Comparison of ENCODE assay signal across 8 cellular contexts in the genomic region with DNA sequence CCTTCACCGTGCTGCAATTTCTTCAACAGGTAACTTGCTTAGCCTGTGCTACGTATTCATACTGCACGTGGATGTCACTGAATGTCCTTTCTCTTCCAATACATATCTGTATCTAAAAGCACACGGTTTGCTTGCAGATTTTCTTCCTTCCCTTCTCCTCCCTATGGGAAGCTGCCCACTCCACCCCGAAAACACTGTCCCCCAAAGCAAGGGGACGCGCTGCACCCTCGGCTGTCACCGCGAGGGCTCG. TPM values are rescaled to one million over a fixed set of nuclear protein-coding genes. Genes with fewer than 3 reads are reported as not detected.
DNase-seq lines count a peak whose midpoint lies in the region; ATAC-seq and TF ChIP-seq lines count a peak whose summit lies in the region.

No MANE protein-coding gene starts in this region.

- H3K4me3 ChIP-seq in PC-3 (ENCODE audit: low read length) (peak overlapping the region; percentile 79), endocrine pancreas (ENCODE audit: control insufficient read depth, insufficient read depth, low read length) (peak overlapping the region; percentile 92)

- H3K4me1 Mint-ChIP-seq in natural killer cell treated with Interleukin-12 subunit alpha and Interleukin-12 subunit beta and Interleukin-15 and Interleukin-18, amount 100 ng/mL, for 72 hours (ENCODE audit: low read depth in 2 of 2) = peaks cover 21 to 41% of the 10 kb centered on the region in 2 donors

- intact Hi-C loops in PC-3 (cut with micrococcal nuclease) = loop anchor here (2.0 kb wide), 1 partner anchor 38 kb away; no protein-coding TSS in a partner anchor

- peak overlapping the region; percentile 88 for H3K4me2 ChIP-seq in PC-3 (ENCODE audit: low read length)

- H3K9ac ChIP-seq in PC-3 (ENCODE audit: low read length) (peak overlapping the region; percentile 84), endocrine pancreas (ENCODE audit: control insufficient read depth, insufficient read depth, low read length) (peak overlapping the region; percentile 68)

- H3K79me2 ChIP-seq in PC-3 (ENCODE audit: low read length) = no peaks in the 10 kb centered on the region

- ATAC-seq in GM19438 (IDR thresholded peaks at IDR 0.05; ENCODE audit: low read depth, unreplicated experiment) (peak; percentile 10), HG03442 (IDR thresholded peaks at IDR 0.05; ENCODE audit: unreplicated experiment) (peak; percentile 4), PC-3 (peak; percentile 16), omental fat pad (ENCODE audit: low FRiP score) (no peak)
- ATAC-seq in natural killer cell treated with Interleukin-12 subunit alpha and Interleukin-12 subunit beta and Interleukin-15 and Interleukin-18, amount 100 ng/mL, for 72 hours = peak; percentile 1

- H3K36me3 Mint-ChIP-seq in natural killer cell treated with Interleukin-12 subunit alpha and Interleukin-12 subunit beta and Interleukin-15 and Interleukin-18, amount 100 ng/mL, for 72 hours = no peaks in the 10 kb centered on the region

- DNase-seq in DMS153 (lab: John Stamatoyannopoulos, UW) (peak; percentile 30), PC-3 (no peak), SK-N-DZ (ENCODE audit: low spot score) (no peak), omental fat pad (ENCODE audit: low spot score) (no peak)
- DNase-seq in natural killer cell treated with Interleukin-12 subunit alpha and Interleukin-12 subunit beta and Interleukin-15 and Interleukin-18, amount 100 ng/mL, for 72 hours (ENCODE audit: low spot score) = no peak

- H3K27me3 Mint-ChIP-seq in natural killer cell treated with Interleukin-12 subunit alpha and Interleukin-12 subunit beta and Interleukin-15 and Interleukin-18, amount 100 ng/mL, for 72 hours = no peaks in the 10 kb centered on the region

- peak overlapping the region; percentile 89 for H2AFZ ChIP-seq in PC-3 (ENCODE audit: low read length)

- no peak for TF ChIP-seq CTCF in PC-3 (conservative IDR thresholded peaks at IDR 0.05; ENCODE audit: low read depth, low read length)
- TF ChIP-seq CTCF in omental fat pad (IDR thresholded peaks at IDR 0.05) = no peak

- H3K36me3 ChIP-seq in PC-3 (ENCODE audit: low read depth, low read length) = no peaks in the 10 kb centered on the region
- no peaks in the 10 kb centered on the region for H3K36me3 ChIP-seq in endocrine pancreas (ENCODE audit: control insufficient read depth, insufficient read depth, low read length)

- peaks cover 8% of the 10 kb centered on the region for H3F3A ChIP-seq in PC-3 (ENCODE audit: low read length, unreplicated experiment)

- no peaks in the 10 kb centered on the region for H4K20me1 ChIP-seq in PC-3 (ENCODE audit: low read length)

- H3K9me3 ChIP-seq in PC-3 (ENCODE audit: low read length) = no peaks in the 10 kb centered on the region
- no peaks in the 10 kb centered on the region for H3K9me3 ChIP-seq in endocrine pancreas (ENCODE audit: control insufficient read depth, low read length)

- peak overlapping the region; percentile 90 for H3K4me3 Mint-ChIP-seq in natural killer cell treated with Interleukin-12 subunit alpha and Interleukin-12 subunit beta and Interleukin-15 and Interleukin-18, amount 100 ng/mL, for 72 hours

- H3K27me3 ChIP-seq in PC-3 (ENCODE audit: low read length) = 0 out of 2 replicates have a peak, but pooled peaks cover under 1% of the 10 kb centered on the region
- no peaks in the 10 kb centered on the region for H3K27me3 ChIP-seq in endocrine pancreas (ENCODE audit: control insufficient read depth, insufficient read depth, low read length)

- H3K4me1 ChIP-seq in PC-3 (ENCODE audit: insufficient read depth, low read length) = peaks cover 20% of the 10 kb centered on the region
- H3K4me1 ChIP-seq in endocrine pancreas (ENCODE audit: control insufficient read depth, insufficient read depth, low read length) = peaks cover 31% of the 10 kb centered on the region

- peak overlapping the region; percentile 75 to 90 for H3K27ac Mint-ChIP-seq in natural killer cell treated with Interleukin-12 subunit alpha and Interleukin-12 subunit beta and Interleukin-15 and Interleukin-18, amount 100 ng/mL, for 72 hours

- no peaks in the 10 kb centered on the region for H3K9me3 Mint-ChIP-seq in natural killer cell treated with Interleukin-12 subunit alpha and Interleukin-12 subunit beta and Interleukin-15 and Interleukin-18, amount 100 ng/mL, for 72 hours

- CTCF ChIA-PET in PC-3 (lab: Charles Lee) = no interaction called here

- H3K27ac ChIP-seq in PC-3 (ENCODE audit: low read length) = peak overlapping the region; percentile 55

- POLR2A ChIA-PET in PC-3 (lab: Charles Lee; ENCODE audit: unreplicated experiment) = no interaction called here

- H3K9me2 ChIP-seq in PC-3 (replicated peaks; ENCODE audit: low read length) = no peaks in the 10 kb centered on the region

- BruUV-seq in PC-3 (replicated peaks; lab: Mats Ljungman, UMichigan) = no TSS peak

RNA-seq across cellular contexts. Expression of gene TMX4, which starts 0.7 kb away (rescaled TPM):
- total RNA-seq in PC-3 (2014; rRNA removed) (12.3 and 12.4 TPM in 2 replicates), omental fat pad (10 to 100 TPM; 30.8 to 48.8 (median 41.6) TPM)
- total RNA-seq in natural killer cell treated with Interleukin-12 subunit alpha and Interleukin-12 subunit beta and Interleukin-15 and Interleukin-18, amount 100 ng/mL, for 72 hours = 10 to 100 TPM; 41.5 to 44.4 TPM
- polyA plus RNA-seq in SK-N-DZ (2014; cell fraction: cytosol; rRNA removed) = 33.3 and 36.1 TPM in 2 replicates
- polyA plus RNA-seq in SK-N-DZ (2014; cell fraction: nucleus; rRNA removed) = 10.6 and 11.4 TPM in 2 replicates
